ENCODE assay signal across 6 cellular contexts in the genomic region with DNA sequence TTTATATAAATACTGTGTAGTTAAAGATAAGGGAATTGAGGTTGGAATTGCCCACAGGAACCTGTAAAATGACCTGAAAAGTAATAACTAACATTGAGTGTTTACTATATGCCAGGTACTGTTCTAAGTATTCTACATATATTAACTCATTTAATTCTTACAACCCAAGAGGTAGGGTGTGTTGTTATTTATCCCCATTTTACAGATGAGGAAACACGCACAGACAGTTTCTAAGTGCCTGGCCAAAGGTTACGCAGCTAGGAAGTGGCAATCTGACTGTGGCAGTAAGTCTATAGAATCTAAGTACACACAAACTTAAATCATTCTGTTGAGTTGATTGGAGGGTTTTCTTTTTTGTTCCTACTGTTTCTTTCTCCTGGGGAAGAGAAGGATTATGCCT. TPM values are rescaled to one million over a fixed set of nuclear protein-coding genes. Genes with fewer than 3 reads are reported as not detected.
A peak's percentile ranks its signal among the peaks of the same experiment; 100 is the strongest.
DNase-seq lines count a peak whose midpoint lies in the region; ATAC-seq and TF ChIP-seq lines count a peak whose summit lies in the region.

No MANE protein-coding gene starts in this region.

- 87% methylated on average over 2 of the region's 2 CpGs for WGBS in lower leg skin, 2 donors

- H3K36me3 ChIP-seq in GM06990 (ENCODE audit: control insufficient read depth, insufficient read depth, low read length) (peaks cover 6% of the 10 kb centered on the region), SK-N-MC (ENCODE audit: insufficient read depth, low read length) (peaks cover 30% of the 10 kb centered on the region)

- no peaks in the 10 kb centered on the region for H3K27me3 ChIP-seq in GM06990 (replicated peaks; ENCODE audit: control insufficient read depth, insufficient read depth, low read length)

- ATAC-seq in naive B cell (ENCODE audit: low read depth in 2 of 2), result no peak
- no peak for ATAC-seq in GM21526 (IDR thresholded peaks at IDR 0.05; ENCODE audit: low FRiP score, unreplicated experiment)

- H3K9me3 ChIP-seq in SK-N-MC (ENCODE audit: low read depth, low read length), result no peaks in the 10 kb centered on the region

- H3K27me3 Mint-ChIP-seq in naive B cell, result no peaks in the 10 kb centered on the region

- no peak for TF ChIP-seq CTCF in GM06990 (IDR thresholded peaks at IDR 0.05; ENCODE audit: insufficient read depth, low read length, poor library complexity, severe bottlenecking)
- TF ChIP-seq CTCF in lower leg skin (IDR thresholded peaks at IDR 0.05), result no peak

- H3K27ac ChIP-seq in SK-N-MC, result peak overlapping the region; percentile 96

- H3K27ac Mint-ChIP-seq in naive B cell, result peak overlapping the region; percentile 91 to 98 (median 96)

- H3K36me3 Mint-ChIP-seq in naive B cell, result no peaks in the 10 kb centered on the region

- no peak for TF ChIP-seq POLR2A in lower leg skin (IDR thresholded peaks at IDR 0.05)

- peak overlapping the region; percentile 87 for H3K9ac ChIP-seq in SK-N-MC (ENCODE audit: insufficient read length)

- peaks cover 57 to 61% (median 61%) of the 10 kb centered on the region in 3 donors for H3K4me1 Mint-ChIP-seq in naive B cell

- intact Hi-C loops in lower leg skin (cut with DNase I; ENCODE audit: low total_unique reads), result no loop called here

- peak overlapping the region; percentile 96; the same call in 1 of the 2 replicates for H3K4me3 ChIP-seq in GM06990 (replicated peaks; ENCODE audit: low read depth, low read length)
- peak overlapping the region; percentile 83 for H3K4me3 ChIP-seq in SK-N-MC
- H3K4me3 ChIP-seq in lower leg skin (ENCODE audit: low read depth, poor library complexity, severe bottlenecking), result no peak overlapping the region

- no peaks in the 10 kb centered on the region for H3K9me3 Mint-ChIP-seq in naive B cell

- peak overlapping the region in 7 of 8 donors; percentile 90 to 99 (median 96) for H3K4me3 Mint-ChIP-seq in naive B cell

- no peak for DNase-seq in GM06990 (ENCODE audit: extremely low read depth, insufficient read length)
- no peak for DNase-seq in SK-N-MC (ENCODE audit: low read depth, low spot score)
- DNase-seq in naive B cell, result no peak
- no peak for DNase-seq in lower leg skin (ENCODE audit: low spot score in 2 of 2)
- DNase-seq in SW 1271 (lab: John Stamatoyannopoulos, UW), result no peak

RNA-seq across cellular contexts. Expression of a gene that starts 1.1 kb away (rescaled TPM):
- 10 to 100 TPM; 48.3 to 82.1 (median 57.7) TPM for polyA plus RNA-seq in naive B cell (ENCODE audit: low read depth in 6 of 6)
- total RNA-seq in lower leg skin, result 10 to 100 TPM; 44.9 to 76.4 (median 54.7) TPM

RNA-seq across cellular contexts. Expression of a gene that starts 5.2 kb away (rescaled TPM):
- 1 to 10 TPM; 1.2 to 4.0 (median 2.1) TPM for polyA plus RNA-seq in naive B cell (ENCODE audit: low read depth in 6 of 6)
- 1 to 10 TPM in 3 of 4 donors, under 1 TPM in 1; 0.55 to 1.6 (median 1.3) TPM for total RNA-seq in lower leg skin

RNA-seq across cellular contexts. Expression of a gene that starts 8.3 kb away (rescaled TPM):
- 10 to 100 TPM; 63.2 to 99.0 (median 67.8) TPM for polyA plus RNA-seq in naive B cell (ENCODE audit: low read depth in 6 of 6)
- 10 to 100 TPM; 38.5 to 77.4 (median 54.6) TPM for total RNA-seq in lower leg skin

RNA-seq across cellular contexts. Expression of a gene that starts 11.1 kb away (rescaled TPM):
- polyA plus RNA-seq in naive B cell (ENCODE audit: low read depth in 6 of 6), result 10 to 100 TPM; 10.9 to 21.0 (median 14.2) TPM
- total RNA-seq in lower leg skin, result 10 to 100 TPM; 10.6 to 16.6 (median 12.8) TPM

RNA-seq across cellular contexts. Expression of a gene that starts 23.1 kb away (rescaled TPM):
- under 1 TPM in 3 of 6 donors, not detected in 3; 0.09 to 0.58 (median 0.31) TPM for polyA plus RNA-seq in naive B cell (ENCODE audit: low read depth in 6 of 6)
- 1 to 10 TPM in 3 of 4 donors, under 1 TPM in 1; 0.72 to 6.4 (median 1.7) TPM for total RNA-seq in lower leg skin
